In genomic region chr5:11520241-11520929, GRCh38 we compare ENCODE assay signal across 24 cellular contexts.
DNase-seq lines count a peak whose midpoint lies in the region; ATAC-seq and TF ChIP-seq lines count a peak whose summit lies in the region.
"Had no signal": no experiment of that assay in that cellular context is flagged by ENCODE, and none has a peak within 500 bp of the region (broad histone marks: within the 10 kb centered on the region; RNA-seq: fewer than 3 reads in every experiment).

No MANE protein-coding gene starts in this region.

- 95% methylated on average over 3 of the region's 3 CpGs for WGBS in hepatocyte (ENCODE audit: low lambda C conversion rate, missing lambda C conversion rate)

- H3K9me3 ChIP-seq in WERI-Rb-1 (ENCODE audit: severe bottlenecking) (no peaks in the 10 kb centered on the region), hepatocyte (ENCODE audit: low read depth) (no peaks in the 10 kb centered on the region)
- H3K9me3 ChIP-seq: A549, HAP-1 had no signal

- no peak overlapping the region for H3K4me3 ChIP-seq in WERI-Rb-1 (ENCODE audit: low read depth, low read length)
- no peak overlapping the region for H3K4me3 ChIP-seq in hepatocyte
- H3K4me3 ChIP-seq: A549, GM23248, HAP-1, SK-N-MC had no signal

- H4K20me1 ChIP-seq in hepatocyte (ENCODE audit: insufficient read depth, poor library complexity, severe bottlenecking), result no peaks in the 10 kb centered on the region

- peaks cover 13% of the 10 kb centered on the region for H3K4me1 ChIP-seq in hepatocyte (ENCODE audit: insufficient read depth)
- H3K4me1 ChIP-seq: A549, HAP-1 had no signal

- no peak for ATAC-seq in activated T-helper 17 cell treated with anti-CD3 and anti-CD28 coated beads, Interleukin-2, amount 50 U/mL, for 72 hours (replicated peaks)
- no peak for ATAC-seq in HG03095 (IDR thresholded peaks at IDR 0.05; ENCODE audit: unreplicated experiment)
- ATAC-seq: A549 had no signal

- H3K36me3 Mint-ChIP-seq in glutamatergic neuron (ENCODE audit: unreplicated experiment), result no peaks in the 10 kb centered on the region
- no peaks in the 10 kb centered on the region for H3K36me3 Mint-ChIP-seq in activated T-helper 17 cell treated with anti-CD3 and anti-CD28 coated beads, Interleukin-2, amount 50 U/mL, for 72 hours (ENCODE audit: low read depth)

- no peaks in the 10 kb centered on the region for H3K9me2 ChIP-seq in hepatocyte (replicated peaks; ENCODE audit: insufficient read depth)

- H3K9me3 Mint-ChIP-seq in glutamatergic neuron (ENCODE audit: unreplicated experiment), result peaks cover 3% of the 10 kb centered on the region
- H3K9me3 Mint-ChIP-seq in activated T-helper 17 cell treated with anti-CD3 and anti-CD28 coated beads, Interleukin-2, amount 50 U/mL, for 72 hours, result no peaks in the 10 kb centered on the region

- TF ChIP-seq CTCF in WERI-Rb-1 (IDR thresholded peaks at IDR 0.05; ENCODE audit: low read depth, low read length) (no peak), glutamatergic neuron (IDR thresholded peaks at IDR 0.05; ENCODE audit: partially characterized antibody, unreplicated experiment) (no peak), hepatocyte (IDR thresholded peaks at IDR 0.05; ENCODE audit: poor library complexity) (no peak)

- H3K36me3 ChIP-seq in WERI-Rb-1 (no peaks in the 10 kb centered on the region), hepatocyte (replicated peaks; ENCODE audit: insufficient read depth, low read depth) (no peaks in the 10 kb centered on the region)
- H3K36me3 ChIP-seq: HAP-1 had no signal

- no peak overlapping the region for H3K4me2 ChIP-seq in hepatocyte
- H3K4me2 ChIP-seq: A549, KMS-11 had no signal

- H3K27me3 ChIP-seq in WERI-Rb-1 (ENCODE audit: insufficient read depth, low read depth, severe bottlenecking), result no peaks in the 10 kb centered on the region
- no peaks in the 10 kb centered on the region for H3K27me3 ChIP-seq in hepatocyte

- H3K4me3 Mint-ChIP-seq in glutamatergic neuron (ENCODE audit: unreplicated experiment), result no peak overlapping the region
- no peak overlapping the region for H3K4me3 Mint-ChIP-seq in activated T-helper 17 cell treated with anti-CD3 and anti-CD28 coated beads, Interleukin-2, amount 50 U/mL, for 72 hours
- H3K4me3 Mint-ChIP-seq: B cell had no signal

- H3K4me1 Mint-ChIP-seq in glutamatergic neuron (ENCODE audit: low read depth, unreplicated experiment), result peaks cover 4% of the 10 kb centered on the region
- H3K4me1 Mint-ChIP-seq in activated T-helper 17 cell treated with anti-CD3 and anti-CD28 coated beads, Interleukin-2, amount 50 U/mL, for 72 hours, result no peaks in the 10 kb centered on the region
- H3K4me1 Mint-ChIP-seq: B cell had no signal

- H3K27ac ChIP-seq in WERI-Rb-1, result no peak overlapping the region
- no peak overlapping the region for H3K27ac ChIP-seq in hepatocyte
- H3K27ac ChIP-seq: A549, GM23248, KMS-11, RWPE1, SK-N-MC had no signal

- H3K79me2 ChIP-seq in hepatocyte, result no peaks in the 10 kb centered on the region

- H3K27me3 Mint-ChIP-seq in glutamatergic neuron (ENCODE audit: unreplicated experiment), result no peaks in the 10 kb centered on the region
- H3K27me3 Mint-ChIP-seq in activated T-helper 17 cell treated with anti-CD3 and anti-CD28 coated beads, Interleukin-2, amount 50 U/mL, for 72 hours, result no peaks in the 10 kb centered on the region
- H3K27me3 Mint-ChIP-seq: B cell had no signal

- peak overlapping the region; percentile 33 for H3K27ac Mint-ChIP-seq in glutamatergic neuron (ENCODE audit: unreplicated experiment)
- H3K27ac Mint-ChIP-seq in activated T-helper 17 cell treated with anti-CD3 and anti-CD28 coated beads, Interleukin-2, amount 50 U/mL, for 72 hours, result no peak overlapping the region
- H3K27ac Mint-ChIP-seq: B cell had no signal

- peak; percentile 27 for DNase-seq in D341Med (ENCODE audit: low spot score)
- DNase-seq in NCI-H1694 treated with DMSO at 0.1 percent for 48 hours (lab: John Stamatoyannopoulos, UW), result peak; percentile 39
- DNase-seq in WERI-Rb-1, result peak; percentile 21
- DNase-seq in glutamatergic neuron, result no peak
- no peak for DNase-seq in epidermal melanocyte (ENCODE audit: insufficient read length, low spot score)
- DNase-seq in hepatocyte (ENCODE audit: low spot score), result no peak
- DNase-seq: DND-41; GM23248; IMR-90; NCI-H1092 treated with DMSO at 0.1 percent for 48 hours; NCI-H1436 treated with DMSO at 0.1 percent for 48 hours; NCI-H2029 treated with DMSO at 0.1 percent for 48 hours; NCI-H510A; NCI-H774; NK-92 treated with Interleukin-12 subunit alpha and Interleukin-12 subunit beta, amount 100 ng/mL, for 24 hours; SHP77 treated with DMSO at 0.1 percent for 48 hours had no signal

- H2AFZ ChIP-seq in hepatocyte, result no peak overlapping the region
- H2AFZ ChIP-seq: GM23248 had no signal

Comparison
In these comparisons a context has a peak if more than half of its experiments do, and no peak if none do; other contexts are left out.
1. DNase-seq: peak in D341Med (single experiment), NCI-H1694 treated with DMSO at 0.1 percent for 48 hours (single experiment) and WERI-Rb-1 (single experiment); none in glutamatergic neuron (single experiment), epidermal melanocyte (single experiment) and hepatocyte (single experiment).